Comparison of ENCODE assay signal across 17 cellular contexts in the genomic region with DNA sequence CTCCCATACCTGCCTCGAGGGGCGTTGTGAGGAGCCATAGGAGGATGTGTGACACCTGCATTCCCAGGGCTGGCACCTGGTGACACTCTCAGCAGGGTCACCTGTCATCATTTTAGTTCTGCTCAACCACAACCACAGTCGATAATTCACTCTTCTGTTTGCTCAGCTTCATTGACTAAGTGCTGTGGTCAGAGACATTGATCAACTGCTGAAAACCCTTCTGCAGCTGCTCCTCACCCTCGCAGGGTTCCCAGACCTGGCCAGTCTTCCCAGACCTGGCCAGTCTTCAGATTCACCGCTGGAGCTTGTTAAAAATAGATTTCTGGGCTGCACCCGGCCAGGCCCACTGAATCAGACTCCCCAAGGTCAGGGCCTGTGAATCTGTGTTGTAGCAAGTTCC.
DNase-seq lines count a peak whose midpoint lies in the region; ATAC-seq and TF ChIP-seq lines count a peak whose summit lies in the region.
"Had no signal": no experiment of that assay in that cellular context is flagged by ENCODE, and none has a peak within 500 bp of the region (broad histone marks: within the 10 kb centered on the region; RNA-seq: fewer than 3 reads in every experiment).

No MANE protein-coding gene starts in this region.

- intact Hi-C loops in left ventricle myocardium inferior (cut with micrococcal nuclease) (no loop called here), uterus (cut with DNase I; ENCODE audit: low total_unique reads) (no loop called here), upper lobe of right lung (cut with DNase I) (no loop called here)

- H3K4me3 ChIP-seq in left ventricle myocardium inferior (no peak overlapping the region), uterus (no peak overlapping the region), upper lobe of right lung (no peak overlapping the region)
- H3K4me3 ChIP-seq: GM12878, prostate gland had no signal

- no peaks in the 10 kb centered on the region for H3K27me3 ChIP-seq in left ventricle myocardium inferior (ENCODE audit: low read depth)
- no peaks in the 10 kb centered on the region for H3K27me3 ChIP-seq in uterus
- H3K27me3 ChIP-seq in upper lobe of right lung = no peaks in the 10 kb centered on the region

- DNase-seq in DMS153 treated with DMSO at 0.1 percent for 48 hours (lab: John Stamatoyannopoulos, UW; ENCODE audit: unreplicated experiment) (peak; percentile 72), NCI-H1105 treated with DMSO at 0.1 percent for 48 hours (lab: John Stamatoyannopoulos, UW) (peak; percentile 86), NCI-H748 treated with DMSO at 0.1 percent for 48 hours (lab: John Stamatoyannopoulos, UW) (peak; percentile 90), left ventricle myocardium inferior (peak; percentile 37), uterus (no peak), KBM-7 (no peak), NCI-H446 treated with DMSO at 0.1 percent for 48 hours (lab: John Stamatoyannopoulos, UW) (no peak), upper lobe of right lung (no peak)
- DNase-seq: activated CD4-positive, alpha-beta T cell treated with anti-CD3 and anti-CD28 coated beads, Interleukin-2, amount 50 U/mL, for 4 hours; aorta; EL; hippocampal formation; stimulated activated CD4-positive, alpha-beta T cell treated with anti-CD3 and anti-CD28 coated beads, Interleukin-15, amount 100 ng/mL, for 24 hours; substantia nigra had no signal

- ATAC-seq in upper lobe of right lung = no peak
- ATAC-seq: GM12878 had no signal

- TF ChIP-seq CTCF in left ventricle myocardium inferior (IDR thresholded peaks at IDR 0.05; ENCODE audit: borderline replicate concordance) = no peak
- no peak for TF ChIP-seq CTCF in uterus (IDR thresholded peaks at IDR 0.05)
- TF ChIP-seq CTCF in upper lobe of right lung (IDR thresholded peaks at IDR 0.05) = no peak

- H3K9me3 ChIP-seq in left ventricle myocardium inferior (replicated peaks) (no peaks in the 10 kb centered on the region), uterus (no peaks in the 10 kb centered on the region), upper lobe of right lung (no peaks in the 10 kb centered on the region)
- H3K9me3 ChIP-seq: prostate gland had no signal

- TF ChIP-seq POLR2A in uterus (IDR thresholded peaks at IDR 0.05) = no peak

- peaks cover 31% of the 10 kb centered on the region for H3K4me1 ChIP-seq in left ventricle myocardium inferior
- no peaks in the 10 kb centered on the region for H3K4me1 ChIP-seq in uterus
- H3K4me1 ChIP-seq in upper lobe of right lung = peaks cover 6% of the 10 kb centered on the region
- H3K4me1 ChIP-seq: prostate gland had no signal

- in situ Hi-C loops in KBM-7 (cut with MboI; ENCODE audit: low pct_unique_long_range_greater_than_20kb, low sequenced_read_pairs) = no loop called here

- H3K27ac ChIP-seq in left ventricle myocardium inferior (replicated peaks) = peak overlapping the region; percentile 52
- H3K27ac ChIP-seq in uterus = no peak overlapping the region
- no peak overlapping the region for H3K27ac ChIP-seq in upper lobe of right lung
- H3K27ac ChIP-seq: HL-60, prostate gland had no signal

- H3K36me3 ChIP-seq in left ventricle myocardium inferior (peaks cover 16% of the 10 kb centered on the region), uterus (no peaks in the 10 kb centered on the region), upper lobe of right lung (peaks cover 26% of the 10 kb centered on the region)
- H3K36me3 ChIP-seq: prostate gland had no signal

Comparison
In these comparisons a context has a peak if more than half of its experiments do, and no peak if none do; other contexts are left out.
1. DNase-seq: peak in DMS153 treated with DMSO at 0.1 percent for 48 hours (single experiment), NCI-H1105 treated with DMSO at 0.1 percent for 48 hours (single experiment), NCI-H748 treated with DMSO at 0.1 percent for 48 hours (single experiment) and left ventricle myocardium inferior (single experiment); none in uterus (0 of 2), KBM-7 (single experiment), NCI-H446 treated with DMSO at 0.1 percent for 48 hours (single experiment) and upper lobe of right lung (single experiment).